Comparison of ENCODE assay signal across 12 cellular contexts in genomic region chr13:109500146-109500773, GRCh38.
A peak's percentile ranks its signal among the peaks of the same experiment; 100 is the strongest.
DNase-seq lines count a peak whose midpoint lies in the region; ATAC-seq, FAIRE-seq and TF ChIP-seq lines count a peak whose summit lies in the region.
"Had no signal": no experiment of that assay in that cellular context is flagged by ENCODE, and none has a peak within 500 bp of the region (broad histone marks: within the 10 kb centered on the region; RNA-seq: fewer than 3 reads in every experiment).

No MANE protein-coding gene starts in this region.

- H3K4me2 ChIP-seq in GM12878 (ENCODE audit: control insufficient read depth, insufficient read depth) = no peak overlapping the region
- H3K4me2 ChIP-seq: PC-9 had no signal

- H3K79me2 ChIP-seq in GM12878 (ENCODE audit: control insufficient read depth, insufficient read depth, low read length) = no peaks in the 10 kb centered on the region

- no peak for TF ChIP-seq CTCF in GM12878 (IDR thresholded peaks at IDR 0.05 in 2 of 3, conservative IDR thresholded peaks at IDR 0.05 in 1 of 3; ENCODE audit: control insufficient read depth in 2 of 3, extremely low read depth in 1 of 3, insufficient read depth in 1 of 3, low read depth in 3 of 3, low read length in 3 of 3)

- H3K27me3 ChIP-seq in GM12878 (replicated peaks in 1 of 2; ENCODE audit: control insufficient read depth in 2 of 2, insufficient read depth in 2 of 2, low read length in 1 of 2) = no peaks in the 10 kb centered on the region
- H3K27me3 ChIP-seq: dorsolateral prefrontal cortex had no signal

- peak; percentile 48 for DNase-seq in ELF-1 (ENCODE audit: low read depth, low spot score)
- peak; percentile 36 for DNase-seq in NCI-H1092 treated with DMSO at 0.1 percent for 48 hours (lab: John Stamatoyannopoulos, UW)
- DNase-seq in GM12878 (ENCODE audit: low read depth, low spot score) = no peak
- peak; percentile 47 for DNase-seq in myocyte (ENCODE audit: low read depth)
- no peak for DNase-seq in GM12891 (ENCODE audit: insufficient read length, low spot score)
- DNase-seq: NCI-H2029, PC-9 had no signal

- POLR2A ChIA-PET in GM12878 (lab: Charles Lee) = no interaction called here

- no peak for FAIRE-seq in GM12878 (lab: Jason Lieb, UNC)
- FAIRE-seq in GM12891 (lab: Jason Lieb, UNC) = no peak

- no peak overlapping the region for H3K9ac ChIP-seq in GM12878 (ENCODE audit: control insufficient read depth, insufficient read depth, low read length)

- in situ Hi-C loops in GM12878 (cut with MboI) = no loop called here

- TF ChIP-seq RAD21 in GM12878 (IDR thresholded peaks at IDR 0.05; ENCODE audit: insufficient read depth, low read depth, low read length) = no peak

- SMC1A ChIA-PET in GM12878 (lab: Charles Lee; ENCODE audit: uncharacterized antibody, unreplicated experiment) = no interaction called here

- no peaks in the 10 kb centered on the region for H3K9me3 ChIP-seq in GM12878 (replicated peaks; ENCODE audit: control insufficient read depth, insufficient read depth, low read length)
- H3K9me3 ChIP-seq: prostate gland had no signal

- no peak overlapping the region for H3K4me3 ChIP-seq in GM12878
- H3K4me3 ChIP-seq: dorsolateral prefrontal cortex, PC-9, prostate gland had no signal

- CTCF ChIA-PET in GM12878 (lab: Yijun Ruan, JAX) = no interaction called here

- RAD21 ChIA-PET in GM12878 (lab: Charles Lee; ENCODE audit: unreplicated experiment) = no interaction called here

- TF ChIP-seq POLR2A in GM12878 (IDR thresholded peaks at IDR 0.05; ENCODE audit: low read depth, low read length) = no peak
- TF ChIP-seq POLR2A in GM12891 (IDR thresholded peaks at IDR 0.05; ENCODE audit: low read depth, low read length) = no peak

- TF ChIP-seq EP300 in GM12878 (IDR thresholded peaks at IDR 0.05; ENCODE audit: borderline replicate concordance in 1 of 2, control insufficient read depth in 1 of 2, low read depth in 2 of 2, low read length in 2 of 2) = no peak

- 13% methylated on average over 6 of the region's 6 CpGs for WGBS in GM12878 (ENCODE audit: insufficient coverage, insufficient replicate concordance, low lambda C conversion rate, missing lambda C conversion rate)

- no peak overlapping the region for H2AFZ ChIP-seq in GM12878 (ENCODE audit: control insufficient read depth, low read depth, low read length)
- H2AFZ ChIP-seq: PC-9 had no signal

- no peaks in the 10 kb centered on the region for H3K36me3 ChIP-seq in GM12878 (ENCODE audit: control insufficient read depth in 2 of 2, insufficient read depth in 2 of 2, low read length in 1 of 2)
- H3K36me3 ChIP-seq: prostate gland had no signal

- no TSS peak for BruUV-seq in GM12878 (replicated peaks; lab: Mats Ljungman, UMichigan)

- intact Hi-C loops in GM12878 (cut with micrococcal nuclease; ENCODE audit: unreplicated experiment) = no loop called here

- peak; percentile 41 for ATAC-seq in GM12878
- ATAC-seq in GM18858 (IDR thresholded peaks at IDR 0.05; ENCODE audit: unreplicated experiment) = no peak
- no peak for ATAC-seq in HG02623 (IDR thresholded peaks at IDR 0.05; ENCODE audit: unreplicated experiment)
- no peak for ATAC-seq in GM21367 (IDR thresholded peaks at IDR 0.05; ENCODE audit: unreplicated experiment)

- no peaks in the 10 kb centered on the region for H3K4me1 ChIP-seq in GM12878 (ENCODE audit: control insufficient read depth, insufficient read depth, low read length)

- H3K27ac ChIP-seq in GM12878 (ENCODE audit: control insufficient read depth, insufficient read depth) = no peak overlapping the region
- H3K27ac ChIP-seq: dorsolateral prefrontal cortex, PC-9, prostate gland had no signal

- no peaks in the 10 kb centered on the region for H4K20me1 ChIP-seq in GM12878 (ENCODE audit: control insufficient read depth, insufficient read depth)

TF ChIP-seq in GM12878, 131 proteins besides CTCF, POLR2A, EP300 and RAD21 (continues in another document):
- TF ChIP-seq E2F8 (IDR thresholded peaks at IDR 0.05; ENCODE audit: low read depth, partially characterized antibody) (no peak), CREM (IDR thresholded peaks at IDR 0.05; ENCODE audit: low read depth) (no peak), NRF1 (conservative IDR thresholded peaks at IDR 0.05; ENCODE audit: low read depth, low read length) (no peak), SIN3A (IDR thresholded peaks at IDR 0.05; ENCODE audit: low read depth, low read length) (no peak), MEF2B (IDR thresholded peaks at IDR 0.05; ENCODE audit: partially characterized antibody, poor library complexity, severe bottlenecking) (no peak), WRNIP1 (IDR thresholded peaks at IDR 0.05; ENCODE audit: borderline replicate concordance, low read depth, low read length) (no peak), MLLT1 (IDR thresholded peaks at IDR 0.05) (no peak), CBX5 (IDR thresholded peaks at IDR 0.05; ENCODE audit: low read depth) (no peak)

TF ChIP-seq in GM12891, 5 proteins besides CTCF, POLR2A, EP300 and RAD21:
- TF ChIP-seq POLR2AphosphoS5 (IDR thresholded peaks at IDR 0.05; ENCODE audit: low read depth, low read length) (no peak), PAX5 (IDR thresholded peaks at IDR 0.05; ENCODE audit: insufficient read depth, low read length, severe bottlenecking) (no peak), TAF1 (IDR thresholded peaks at IDR 0.05; ENCODE audit: low read depth, low read length) (no peak), POU2F2 (IDR thresholded peaks at IDR 0.05; ENCODE audit: low read depth, low read length) (no peak), SPI1 (IDR thresholded peaks at IDR 0.05; ENCODE audit: low read depth, low read length) (no peak)

Comparison
In these comparisons a context has a peak if more than half of its experiments do, and no peak if none do; other contexts are left out.
1. DNase-seq: peak in ELF-1 (single experiment), NCI-H1092 treated with DMSO at 0.1 percent for 48 hours (single experiment) and myocyte (single experiment); none in GM12878 (single experiment) and GM12891 (single experiment).